In genomic region chr1:176206006-176206960, GRCh38 we compare ENCODE assay signal across 8 cellular contexts. TPM values are rescaled to one million over a fixed set of nuclear protein-coding genes. Genes with fewer than 3 reads are reported as not detected.
DNase-seq lines count a peak whose midpoint lies in the region; ATAC-seq and TF ChIP-seq lines count a peak whose summit lies in the region.

No MANE protein-coding gene starts in this region.

- no peak for TF ChIP-seq RAD21 in neural cell (conservative IDR thresholded peaks at IDR 0.05)

- H3K27ac ChIP-seq in AG04450 (ENCODE audit: low read depth, low read length) (peak overlapping the region; percentile 89), neural cell (ENCODE audit: low read length) (peak overlapping the region; percentile 90), upper lobe of right lung (peak overlapping the region; percentile 98)

- H3K36me3 ChIP-seq in neural cell (ENCODE audit: insufficient read depth, low read length), result no peaks in the 10 kb centered on the region
- H3K36me3 ChIP-seq in upper lobe of right lung, result no peaks in the 10 kb centered on the region

- H3K4me1 ChIP-seq in upper lobe of right lung, result peaks cover 28% of the 10 kb centered on the region

- no peak for TF ChIP-seq CTCF in AG04450 (IDR thresholded peaks at IDR 0.05; ENCODE audit: low read depth, low read length)
- no peak for TF ChIP-seq CTCF in GM12865 (IDR thresholded peaks at IDR 0.05; ENCODE audit: insufficient read depth, low read depth, low read length, missing control alignments)
- TF ChIP-seq CTCF in foreskin fibroblast (IDR thresholded peaks at IDR 0.05; ENCODE audit: low read depth, low read length), result no peak
- TF ChIP-seq CTCF in neural cell (IDR thresholded peaks at IDR 0.05; ENCODE audit: poor library complexity, severe bottlenecking), result no peak
- no peak for TF ChIP-seq CTCF in upper lobe of right lung (IDR thresholded peaks at IDR 0.05)

- H3K4me3 ChIP-seq in AG04450 (ENCODE audit: low read depth, low read length) (peak overlapping the region; percentile 89), GM12865 (ENCODE audit: low read depth, low read length) (peak overlapping the region; percentile 98), foreskin fibroblast (ENCODE audit: low read depth in 1 of 2, low read length in 2 of 2) (peak overlapping the region; percentile 84 to 86), neural cell (ENCODE audit: low read length) (peak overlapping the region; percentile 69), upper lobe of right lung (peak overlapping the region; percentile 95)

- H3K4me3 Mint-ChIP-seq in activated T-helper 17 cell treated with anti-CD3 and anti-CD28 coated beads, Interleukin-2, amount 50 U/mL, for 72 hours, result peak overlapping the region; percentile 76

- POLR2A ChIA-PET in AG04450 (lab: Yijun Ruan, JAX), result no interaction called here

- peak overlapping the region; percentile 46 for H2AFZ ChIP-seq in neural cell (ENCODE audit: low read depth, low read length)

- TF ChIP-seq EP300 in neural cell (conservative IDR thresholded peaks at IDR 0.05; ENCODE audit: poor library complexity, severe bottlenecking), result no peak

- no peaks in the 10 kb centered on the region for H3K9me2 ChIP-seq in neural cell (ENCODE audit: insufficient read depth, low read length)

- H3K9me3 ChIP-seq in AG04450 (ENCODE audit: control insufficient read depth, insufficient read depth, low read length) (no peaks in the 10 kb centered on the region), neural cell (ENCODE audit: low read length) (no peaks in the 10 kb centered on the region), upper lobe of right lung (no peaks in the 10 kb centered on the region)

- intact Hi-C loops in upper lobe of right lung (cut with DNase I), result no loop called here

- H3F3A ChIP-seq in neural cell (ENCODE audit: insufficient read depth, low read length, poor library complexity, severe bottlenecking), result peaks cover 3% of the 10 kb centered on the region

- DNase-seq in AG04450 (ENCODE audit: low read depth, low spot score) (no peak), GM12865 (ENCODE audit: low read depth) (no peak), NCI-H2171 (lab: John Stamatoyannopoulos, UW) (peak; percentile 24), foreskin fibroblast (peak; percentile 26 to 63), upper lobe of right lung (peak; percentile 80)

- no peaks in the 10 kb centered on the region for H3K9me3 Mint-ChIP-seq in activated T-helper 17 cell treated with anti-CD3 and anti-CD28 coated beads, Interleukin-2, amount 50 U/mL, for 72 hours

- CTCF ChIA-PET in AG04450 (lab: Charles Lee), result interaction anchor here (0.6 kb wide), 1 partner anchor 1832 kb away, joined by 4 read pairs; no protein-coding TSS in a partner anchor

- H4K20me1 ChIP-seq in neural cell (ENCODE audit: insufficient read depth), result no peaks in the 10 kb centered on the region

- peak overlapping the region; percentile 68 for H3K27ac Mint-ChIP-seq in activated T-helper 17 cell treated with anti-CD3 and anti-CD28 coated beads, Interleukin-2, amount 50 U/mL, for 72 hours

- no peaks in the 10 kb centered on the region for H3K27me3 ChIP-seq in AG04450 (ENCODE audit: control insufficient read depth, insufficient read depth, low read length)
- H3K27me3 ChIP-seq in neural cell (ENCODE audit: insufficient read depth, low read depth, low read length), result no peaks in the 10 kb centered on the region
- H3K27me3 ChIP-seq in upper lobe of right lung, result no peaks in the 10 kb centered on the region

- peak overlapping the region; percentile 71 for H3K4me2 ChIP-seq in neural cell (ENCODE audit: low read length)

- peak overlapping the region; percentile 92 for H3K9ac ChIP-seq in neural cell (ENCODE audit: low read length)

- ATAC-seq in HG02852 (IDR thresholded peaks at IDR 0.05; ENCODE audit: unreplicated experiment), result peak; percentile 28
- ATAC-seq in activated T-helper 17 cell treated with anti-CD3 and anti-CD28 coated beads, Interleukin-2, amount 50 U/mL, for 72 hours (replicated peaks), result peak; percentile 37
- peak; percentile 60 for ATAC-seq in upper lobe of right lung

- H3K27me3 Mint-ChIP-seq in activated T-helper 17 cell treated with anti-CD3 and anti-CD28 coated beads, Interleukin-2, amount 50 U/mL, for 72 hours, result no peaks in the 10 kb centered on the region

- H3K79me2 ChIP-seq in neural cell (replicated peaks; ENCODE audit: insufficient read depth, low read length), result peaks cover 48% of the 10 kb centered on the region

- peaks cover 29% of the 10 kb centered on the region for H3K36me3 Mint-ChIP-seq in activated T-helper 17 cell treated with anti-CD3 and anti-CD28 coated beads, Interleukin-2, amount 50 U/mL, for 72 hours (ENCODE audit: low read depth)

- H3K4me1 Mint-ChIP-seq in activated T-helper 17 cell treated with anti-CD3 and anti-CD28 coated beads, Interleukin-2, amount 50 U/mL, for 72 hours, result peaks cover 21% of the 10 kb centered on the region

TF ChIP-seq in neural cell, 6 proteins besides CTCF, POLR2A, EP300 and RAD21:
- TF ChIP-seq POLR2AphosphoS5 (IDR thresholded peaks at IDR 0.05) (peak; percentile 27), TAF1 (IDR thresholded peaks at IDR 0.05; ENCODE audit: low read depth) (no peak)

RNA-seq across cellular contexts. Expression of gene COP1, which starts 0.8 kb away (rescaled TPM):
- polyA plus RNA-seq in AG04450 (2011; rRNA removed), result 33.2 and 43.7 TPM in 2 replicates
- polyA minus RNA-seq in AG04450 (2011; rRNA and poly(A)+ RNA removed), result 37.4 and 73.0 TPM in 2 replicates
- 10 to 100 TPM; 42.0 to 43.8 TPM for total RNA-seq in activated T-helper 17 cell treated with anti-CD3 and anti-CD28 coated beads, Interleukin-2, amount 50 U/mL, for 72 hours
- polyA plus RNA-seq in neural cell, result 71.9 and 72.3 TPM in 2 replicates
- polyA minus RNA-seq in neural cell, result 156 and 161 TPM in 2 replicates
- 38.7 TPM for total RNA-seq in upper lobe of right lung

Comparison
In these comparisons a context has a peak if more than half of its experiments do, and no peak if none do; other contexts are left out.
1. DNase-seq: peak in NCI-H2171 (single experiment), foreskin fibroblast (2 of 2) and upper lobe of right lung (single experiment); none in AG04450 (single experiment) and GM12865 (single experiment).
2. Peak in every context shown above with its lines, with median percentiles within 50 percentile points of each other: H3K27ac ChIP-seq, H3K4me3 ChIP-seq and ATAC-seq.